8 cellular contexts compared by ENCODE assay signal in genomic region chr9:78295731-78296130, GRCh38. TPM values are rescaled to one million over a fixed set of nuclear protein-coding genes. Genes with fewer than 3 reads are reported as not detected.
DNase-seq lines count a peak whose midpoint lies in the region; ATAC-seq and TF ChIP-seq lines count a peak whose summit lies in the region.

No MANE protein-coding gene starts in this region.

- no peaks in the 10 kb centered on the region for H3K9me3 Mint-ChIP-seq in activated T-helper 1 cell treated with anti-CD3 and anti-CD28 coated beads, Interleukin-12 subunit alpha, Interleukin-12 subunit beta, Interleukin-2, Interleukin-4 antibody, amounts not matched to agents 30 ng/mL and 10 ng/mL and 1 ng/mL, durations not matched to agents 14 hours and 24 hours and 36 hours
- no peaks in the 10 kb centered on the region for H3K9me3 Mint-ChIP-seq in stimulated activated effector memory CD8-positive, alpha-beta T cell treated with anti-CD3 and anti-CD28 coated beads, Interleukin-12 subunit alpha, Interleukin-12 subunit beta, amount 100 ng/mL, for 72 hours

- WGBS in gastroesophageal sphincter (ENCODE audit: low coverage in 1 of 2), 2 donors: 21 to 32% methylated on average over 6 of the region's 6 CpGs

- peaks cover 61% of the 10 kb centered on the region for H3K4me1 Mint-ChIP-seq in activated T-helper 1 cell treated with anti-CD3 and anti-CD28 coated beads, Interleukin-12 subunit alpha, Interleukin-12 subunit beta, Interleukin-2, Interleukin-4 antibody, amounts not matched to agents 30 ng/mL and 10 ng/mL and 1 ng/mL, durations not matched to agents 14 hours and 24 hours and 36 hours (ENCODE audit: low read depth)
- peaks cover 28% of the 10 kb centered on the region for H3K4me1 Mint-ChIP-seq in stimulated activated effector memory CD8-positive, alpha-beta T cell treated with anti-CD3 and anti-CD28 coated beads, Interleukin-12 subunit alpha, Interleukin-12 subunit beta, amount 100 ng/mL, for 72 hours

- peaks cover 0 to 35% (median 13%) of the 10 kb centered on the region in 3 donors for H3K4me1 ChIP-seq in gastroesophageal sphincter

- H3K27ac ChIP-seq in gastroesophageal sphincter: peak overlapping the region in 3 of 4 donors; percentile 62 to 81 (median 81)

- no peaks in the 10 kb centered on the region for H3K27me3 Mint-ChIP-seq in activated T-helper 1 cell treated with anti-CD3 and anti-CD28 coated beads, Interleukin-12 subunit alpha, Interleukin-12 subunit beta, Interleukin-2, Interleukin-4 antibody, amounts not matched to agents 30 ng/mL and 10 ng/mL and 1 ng/mL, durations not matched to agents 14 hours and 24 hours and 36 hours (ENCODE audit: insufficient read depth)

- no peak for TF ChIP-seq POLR2A in gastroesophageal sphincter (IDR thresholded peaks at IDR 0.05)

- ATAC-seq in gastroesophageal sphincter (no peak), HG02973 (IDR thresholded peaks at IDR 0.05; ENCODE audit: unreplicated experiment) (no peak)
- ATAC-seq in stimulated activated effector memory CD8-positive, alpha-beta T cell treated with anti-CD3 and anti-CD28 coated beads, Interleukin-12 subunit alpha, Interleukin-12 subunit beta, amount 100 ng/mL, for 72 hours: no peak

- no peak for TF ChIP-seq EP300 in gastroesophageal sphincter (IDR thresholded peaks at IDR 0.05)

- peak overlapping the region; percentile 91 for H3K27ac Mint-ChIP-seq in activated T-helper 1 cell treated with anti-CD3 and anti-CD28 coated beads, Interleukin-12 subunit alpha, Interleukin-12 subunit beta, Interleukin-2, Interleukin-4 antibody, amounts not matched to agents 30 ng/mL and 10 ng/mL and 1 ng/mL, durations not matched to agents 14 hours and 24 hours and 36 hours
- no peak overlapping the region for H3K27ac Mint-ChIP-seq in stimulated activated effector memory CD8-positive, alpha-beta T cell treated with anti-CD3 and anti-CD28 coated beads, Interleukin-12 subunit alpha, Interleukin-12 subunit beta, amount 100 ng/mL, for 72 hours

- H3K36me3 Mint-ChIP-seq in activated T-helper 1 cell treated with anti-CD3 and anti-CD28 coated beads, Interleukin-12 subunit alpha, Interleukin-12 subunit beta, Interleukin-2, Interleukin-4 antibody, amounts not matched to agents 30 ng/mL and 10 ng/mL and 1 ng/mL, durations not matched to agents 14 hours and 24 hours and 36 hours (ENCODE audit: low read depth): peaks cover 17% of the 10 kb centered on the region
- peaks cover 38% of the 10 kb centered on the region for H3K36me3 Mint-ChIP-seq in stimulated activated effector memory CD8-positive, alpha-beta T cell treated with anti-CD3 and anti-CD28 coated beads, Interleukin-12 subunit alpha, Interleukin-12 subunit beta, amount 100 ng/mL, for 72 hours

- no peak for TF ChIP-seq CTCF in gastroesophageal sphincter (IDR thresholded peaks at IDR 0.05)

- no peaks in the 10 kb centered on the region for H3K27me3 ChIP-seq in gastroesophageal sphincter

- no peaks in the 10 kb centered on the region for H3K9me3 ChIP-seq in gastroesophageal sphincter

- DNase-seq in NCI-H510A treated with DMSO at 0.1 percent for 48 hours (lab: John Stamatoyannopoulos, UW) (peak; percentile 11), NCI-H510A (lab: John Stamatoyannopoulos, UW) (no peak), HuH-7 (ENCODE audit: low spot score) (no peak), ureter (ENCODE audit: low spot score) (no peak)
- DNase-seq in activated T-helper 1 cell treated with anti-CD3 and anti-CD28 coated beads, Interleukin-12 subunit alpha, Interleukin-12 subunit beta, Interleukin-2, Interleukin-4 antibody, amounts not matched to agents 30 ng/mL and 10 ng/mL and 1 ng/mL, durations not matched to agents 14 hours and 24 hours and 36 hours (ENCODE audit: low spot score): no peak
- DNase-seq in stimulated activated effector memory CD8-positive, alpha-beta T cell treated with anti-CD3 and anti-CD28 coated beads, Interleukin-12 subunit alpha, Interleukin-12 subunit beta, amount 100 ng/mL, for 72 hours (ENCODE audit: low spot score in 2 of 2): no peak

- no peaks in the 10 kb centered on the region for H3K36me3 ChIP-seq in gastroesophageal sphincter

- H3K4me3 Mint-ChIP-seq in activated T-helper 1 cell treated with anti-CD3 and anti-CD28 coated beads, Interleukin-12 subunit alpha, Interleukin-12 subunit beta, Interleukin-2, Interleukin-4 antibody, amounts not matched to agents 30 ng/mL and 10 ng/mL and 1 ng/mL, durations not matched to agents 14 hours and 24 hours and 36 hours: peak overlapping the region; percentile 91
- H3K4me3 Mint-ChIP-seq in stimulated activated effector memory CD8-positive, alpha-beta T cell treated with anti-CD3 and anti-CD28 coated beads, Interleukin-12 subunit alpha, Interleukin-12 subunit beta, amount 100 ng/mL, for 72 hours: peak overlapping the region; percentile 91

- H3K4me3 ChIP-seq in gastroesophageal sphincter: peak overlapping the region in 1 of 2 donors; percentile 70

- intact Hi-C loops in activated T-helper 1 cell treated with anti-CD3 and anti-CD28 coated beads, Interleukin-12 subunit alpha, Interleukin-12 subunit beta, Interleukin-2, Interleukin-4 antibody, amounts not matched to agents 30 ng/mL and 10 ng/mL and 1 ng/mL, durations not matched to agents 14 hours and 24 hours and 36 hours (cut with micrococcal nuclease): loop anchor here (1.0 to 5.0 kb wide), 3 partner anchors 263 to 1118 kb away; partner anchors contain the start of genes GNAQ and VPS13A

RNA-seq across cellular contexts. Expression of gene PSAT1, which starts 1.2 kb away (rescaled TPM):
- total RNA-seq in activated T-helper 1 cell treated with anti-CD3 and anti-CD28 coated beads, Interleukin-12 subunit alpha, Interleukin-12 subunit beta, Interleukin-2, Interleukin-4 antibody, amounts not matched to agents 30 ng/mL and 10 ng/mL and 1 ng/mL, durations not matched to agents 14 hours and 24 hours and 36 hours: 85.7 and 91.8 TPM in 2 replicates
- total RNA-seq in gastroesophageal sphincter (1 to 10 TPM; 2.5 to 6.6 (median 4.3) TPM), ureter (139 TPM)

RNA-seq across cellular contexts. Expression of gene CEP78, which starts 59.9 kb away (rescaled TPM):
- 35.2 and 41.1 TPM in 2 replicates for total RNA-seq in activated T-helper 1 cell treated with anti-CD3 and anti-CD28 coated beads, Interleukin-12 subunit alpha, Interleukin-12 subunit beta, Interleukin-2, Interleukin-4 antibody, amounts not matched to agents 30 ng/mL and 10 ng/mL and 1 ng/mL, durations not matched to agents 14 hours and 24 hours and 36 hours
- total RNA-seq in gastroesophageal sphincter: 10 to 100 TPM in 1 of 4 donors, 1 to 10 TPM in 3; 7.4 to 11.1 (median 9.3) TPM
- total RNA-seq in ureter: 10.2 TPM

Comparison
In these comparisons a context has a peak if more than half of its experiments do, and no peak if none do; other contexts are left out.
1. RNA of gene PSAT1, which starts 1.2 kb away (total RNA-seq): 139 TPM in ureter (single experiment) and 85.7 to 91.8 TPM in activated T-helper 1 cell treated with anti-CD3 and anti-CD28 coated beads, Interleukin-12 subunit alpha, Interleukin-12 subunit beta, Interleukin-2, Interleukin-4 antibody, amounts not matched to agents 30 ng/mL and 10 ng/mL and 1 ng/mL, durations not matched to agents 14 hours and 24 hours and 36 hours; 2.5 to 6.6 TPM in gastroesophageal sphincter; every median in the first group is over 10 times any median in the second.